ENCODE assay signal across 13 cellular contexts in genomic region chr12:113837059-113837458, GRCh38.
DNase-seq lines count a peak whose midpoint lies in the region; ATAC-seq and TF ChIP-seq lines count a peak whose summit lies in the region.
"Had no signal": no experiment of that assay in that cellular context is flagged by ENCODE, and none has a peak within 500 bp of the region (broad histone marks: within the 10 kb centered on the region; RNA-seq: fewer than 3 reads in every experiment).

No MANE protein-coding gene starts in this region.

- TF ChIP-seq CTCF in AG10803 (conservative IDR thresholded peaks at IDR 0.05; ENCODE audit: low read length): no peak
- TF ChIP-seq CTCF in HFFc6 (IDR thresholded peaks at IDR 0.05): no peak

- no peak overlapping the region for H3K9ac ChIP-seq in trophoblast cell (ENCODE audit: low read length)

- peaks cover 2% of the 10 kb centered on the region for H3K27me3 Mint-ChIP-seq in HFFc6 (ENCODE audit: insufficient read depth)

- H3K4ac ChIP-seq in trophoblast cell (ENCODE audit: low read depth, low read length): no peak overlapping the region

- H3K9me3 ChIP-seq in trophoblast cell (ENCODE audit: insufficient read depth, low read depth, low read length) (peaks cover 3% of the 10 kb centered on the region), HAP-1 (no peaks in the 10 kb centered on the region)
- H3K9me3 ChIP-seq: BE2C had no signal

- no peak overlapping the region for H2AK5ac ChIP-seq in trophoblast cell (ENCODE audit: low read length)

- H3K36me3 ChIP-seq in trophoblast cell (ENCODE audit: control insufficient read depth in 1 of 2, insufficient read depth in 2 of 2, low read length in 2 of 2) (no peaks in the 10 kb centered on the region), HAP-1 (replicated peaks) (no peaks in the 10 kb centered on the region)

- H3K14ac ChIP-seq in trophoblast cell (ENCODE audit: low read length): no peak overlapping the region

- H3K27ac Mint-ChIP-seq in HFFc6: no peak overlapping the region
- H3K27ac Mint-ChIP-seq: H9 had no signal

- H2AFZ ChIP-seq in trophoblast cell (ENCODE audit: insufficient read depth, low read length, poor library complexity): no peak overlapping the region
- H2AFZ ChIP-seq: PC-9 had no signal

- H4K12ac ChIP-seq in trophoblast cell (ENCODE audit: low read depth, low read length): no peak overlapping the region

- no peak for ATAC-seq in HG02840 (IDR thresholded peaks at IDR 0.05; ENCODE audit: low FRiP score, unreplicated experiment)

- WGBS in trophoblast cell (ENCODE audit: extremely low coverage, insufficient coverage, insufficient read length): no CpG with 5 or more reads among the region's 4 CpGs

- H3K27ac ChIP-seq in trophoblast cell (ENCODE audit: low read depth, low read length): no peak overlapping the region
- H3K27ac ChIP-seq: PC-9 had no signal

- in situ Hi-C loops in HAP-1 (cut with MboI; ENCODE audit: low sequenced_read_pairs): no loop called here

- H2BK12ac ChIP-seq in trophoblast cell (ENCODE audit: low read length): no peak overlapping the region

- H3K27me3 ChIP-seq in trophoblast cell (ENCODE audit: insufficient read depth, low read length) (no peaks in the 10 kb centered on the region), HAP-1 (ENCODE audit: low read depth) (no peaks in the 10 kb centered on the region)
- H3K27me3 ChIP-seq: BE2C had no signal

- H3K4me3 ChIP-seq in AG10803 (ENCODE audit: low read length) (no peak overlapping the region), trophoblast cell (ENCODE audit: low read depth, low read length) (peak overlapping the region; percentile 45), HAP-1 (no peak overlapping the region)
- H3K4me3 ChIP-seq: PC-9 had no signal

- H4K91ac ChIP-seq in trophoblast cell (ENCODE audit: low read depth, low read length): no peak overlapping the region

- no peaks in the 10 kb centered on the region for H3K4me1 ChIP-seq in trophoblast cell (ENCODE audit: control insufficient read depth in 1 of 2, insufficient read depth in 2 of 2, low read length in 2 of 2)
- peaks cover 3% of the 10 kb centered on the region for H3K4me1 ChIP-seq in HAP-1

- no peak overlapping the region for H2BK5ac ChIP-seq in trophoblast cell (ENCODE audit: low read depth, low read length, poor library complexity)

- no peaks in the 10 kb centered on the region for H3K9me3 Mint-ChIP-seq in HFFc6
- H3K9me3 Mint-ChIP-seq: CD8-positive, alpha-beta memory T cell; H9 had no signal

- H3K4me1 Mint-ChIP-seq in HFFc6 (ENCODE audit: low read depth): peaks cover 8% of the 10 kb centered on the region

- no peak overlapping the region for H3K4me3 Mint-ChIP-seq in HFFc6
- H3K4me3 Mint-ChIP-seq: CD8-positive, alpha-beta memory T cell; H9 had no signal

- no peaks in the 10 kb centered on the region for H3K79me2 ChIP-seq in trophoblast cell (ENCODE audit: control insufficient read depth, insufficient read depth, low read length, poor library complexity)

- no peak overlapping the region for H3K18ac ChIP-seq in trophoblast cell (ENCODE audit: low read length)

- no peak overlapping the region for H3K23ac ChIP-seq in trophoblast cell (ENCODE audit: low read length)

- no peak overlapping the region for H2BK120ac ChIP-seq in trophoblast cell (ENCODE audit: insufficient read depth, low read length, poor library complexity)

- peak; percentile 53 for DNase-seq in AG10803 (ENCODE audit: low read depth)
- DNase-seq in HFFc6: peak; percentile 42
- peak; percentile 17 for DNase-seq in fibroblast of peridontal ligament (ENCODE audit: extremely low read depth)
- DNase-seq in trophoblast cell: no peak
- DNase-seq in NCI-H526 treated with DMSO at 0.1 percent for 48 hours (lab: John Stamatoyannopoulos, UW): no peak
- no peak for DNase-seq in HAP-1 (ENCODE audit: low spot score in 2 of 2)
- DNase-seq: BE2C; CD8-positive, alpha-beta memory T cell; H9; NCI-H2081 treated with DMSO at 0.1 percent for 48 hours; NCI-H345; PC-9 had no signal

- H3K79me1 ChIP-seq in trophoblast cell (ENCODE audit: low read length): no peaks in the 10 kb centered on the region

- H3K4me2 ChIP-seq in trophoblast cell (ENCODE audit: low read length): no peak overlapping the region
- H3K4me2 ChIP-seq: PC-9 had no signal

- no peak overlapping the region for H4K8ac ChIP-seq in trophoblast cell (ENCODE audit: low read depth, low read length)

- no peaks in the 10 kb centered on the region; the same call in 1 of the 2 replicates for H3K36me3 Mint-ChIP-seq in HFFc6 (ENCODE audit: low read depth)

Comparison
In these comparisons a context has a peak if more than half of its experiments do, and no peak if none do; other contexts are left out.
1. DNase-seq: peak in AG10803 (single experiment), HFFc6 (single experiment) and fibroblast of peridontal ligament (single experiment); none in trophoblast cell (0 of 2), NCI-H526 treated with DMSO at 0.1 percent for 48 hours (single experiment) and HAP-1 (0 of 2).